In the genomic region with DNA sequence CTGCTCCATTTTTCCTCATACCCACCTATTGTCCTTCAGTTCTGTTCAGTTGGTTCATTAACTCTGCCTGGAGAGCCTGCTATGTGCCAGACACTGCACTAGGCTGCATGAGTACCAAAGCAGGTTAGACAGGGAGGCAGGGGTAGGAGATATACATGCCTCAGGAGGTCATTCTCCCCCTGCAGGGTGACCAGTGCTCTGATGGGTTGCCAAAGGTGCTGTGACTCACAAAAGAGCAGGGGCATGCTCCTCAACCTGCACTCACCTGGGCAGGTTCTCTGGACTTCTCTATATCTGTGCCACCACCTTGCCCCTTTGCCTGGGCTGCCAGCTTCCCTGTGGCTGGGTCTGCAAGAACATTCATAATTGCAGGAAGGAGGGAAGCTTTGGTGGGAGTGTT, we compare ENCODE assay signal across 1 cellular context.
TF ChIP-seq lines count a peak whose summit lies in the region.

No MANE protein-coding gene starts in this region.

TF ChIP-seq in H1, 55 proteins besides CTCF, POLR2A, EP300 and RAD21 (continued from another document):
- TF ChIP-seq, protein P1, sequence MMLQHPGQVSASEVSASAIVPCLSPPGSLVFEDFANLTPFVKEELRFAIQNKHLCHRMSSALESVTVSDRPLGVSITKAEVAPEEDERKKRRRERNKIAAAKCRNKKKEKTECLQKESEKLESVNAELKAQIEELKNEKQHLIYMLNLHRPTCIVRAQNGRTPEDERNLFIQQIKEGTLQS (IDR thresholded peaks at IDR 0.05; ENCODE audit: insufficient read depth, low read depth, low read length) = no peak
- TF ChIP-seq RXRA (IDR thresholded peaks at IDR 0.05; ENCODE audit: insufficient read depth, low read depth, low read length) = no peak
- no peak for TF ChIP-seq EZH2 (IDR thresholded peaks at IDR 0.05; ENCODE audit: low read depth, low read length, severe bottlenecking)
- TF ChIP-seq, protein P2, sequence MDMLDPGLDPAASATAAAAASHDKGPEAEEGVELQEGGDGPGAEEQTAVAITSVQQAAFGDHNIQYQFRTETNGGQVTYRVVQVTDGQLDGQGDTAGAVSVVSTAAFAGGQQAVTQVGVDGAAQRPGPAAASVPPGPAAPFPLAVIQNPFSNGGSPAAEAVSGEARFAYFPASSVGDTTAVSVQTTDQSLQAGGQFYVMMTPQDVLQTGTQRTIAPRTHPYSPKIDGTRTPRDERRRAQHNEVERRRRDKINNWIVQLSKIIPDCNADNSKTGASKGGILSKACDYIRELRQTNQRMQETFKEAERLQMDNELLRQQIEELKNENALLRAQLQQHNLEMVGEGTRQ (IDR thresholded peaks at IDR 0.05; ENCODE audit: low read length) = no peak
- TF ChIP-seq CBX8 (IDR thresholded peaks at IDR 0.05; ENCODE audit: borderline replicate concordance, low read depth, low read length) = no peak
- no peak for TF ChIP-seq KDM5A (IDR thresholded peaks at IDR 0.05; ENCODE audit: low read length)
- no peak for TF ChIP-seq TBP (IDR thresholded peaks at IDR 0.05; ENCODE audit: low read depth, low read length)
- TF ChIP-seq GTF2F1 (IDR thresholded peaks at IDR 0.05; ENCODE audit: borderline replicate concordance, low read depth, low read length) = no peak
- TF ChIP-seq TEAD4 (IDR thresholded peaks at IDR 0.05; ENCODE audit: low read depth, low read length) = no peak
- no peak for TF ChIP-seq CTBP2 (IDR thresholded peaks at IDR 0.05; ENCODE audit: borderline replicate concordance, insufficient read depth, insufficient read length, low read length)
- TF ChIP-seq TCF12 (IDR thresholded peaks at IDR 0.05; ENCODE audit: low read depth, low read length) = no peak
- TF ChIP-seq, protein P3, sequence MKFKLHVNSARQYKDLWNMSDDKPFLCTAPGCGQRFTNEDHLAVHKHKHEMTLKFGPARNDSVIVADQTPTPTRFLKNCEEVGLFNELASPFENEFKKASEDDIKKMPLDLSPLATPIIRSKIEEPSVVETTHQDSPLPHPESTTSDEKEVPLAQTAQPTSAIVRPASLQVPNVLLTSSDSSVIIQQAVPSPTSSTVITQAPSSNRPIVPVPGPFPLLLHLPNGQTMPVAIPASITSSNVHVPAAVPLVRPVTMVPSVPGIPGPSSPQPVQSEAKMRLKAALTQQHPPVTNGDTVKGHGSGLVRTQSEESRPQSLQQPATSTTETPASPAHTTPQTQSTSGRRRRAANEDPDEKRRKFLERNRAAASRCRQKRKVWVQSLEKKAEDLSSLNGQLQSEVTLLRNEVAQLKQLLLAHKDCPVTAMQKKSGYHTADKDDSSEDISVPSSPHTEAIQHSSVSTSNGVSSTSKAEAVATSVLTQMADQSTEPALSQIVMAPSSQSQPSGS (IDR thresholded peaks at IDR 0.05; ENCODE audit: low read length) = no peak
- no peak for TF ChIP-seq SIX5 (IDR thresholded peaks at IDR 0.05; ENCODE audit: low read depth, low read length)
- TF ChIP-seq RFX5 (IDR thresholded peaks at IDR 0.05; ENCODE audit: borderline replicate concordance, low read depth, low read length) = no peak
- no peak for TF ChIP-seq HDAC6 (IDR thresholded peaks at IDR 0.05; ENCODE audit: low read depth, low read length)
- TF ChIP-seq POLR2AphosphoS5 (IDR thresholded peaks at IDR 0.05; ENCODE audit: low read depth, low read length) = no peak
- TF ChIP-seq CHD1 (IDR thresholded peaks at IDR 0.05; ENCODE audit: low read depth, low read length) = no peak
- TF ChIP-seq, protein P4, sequence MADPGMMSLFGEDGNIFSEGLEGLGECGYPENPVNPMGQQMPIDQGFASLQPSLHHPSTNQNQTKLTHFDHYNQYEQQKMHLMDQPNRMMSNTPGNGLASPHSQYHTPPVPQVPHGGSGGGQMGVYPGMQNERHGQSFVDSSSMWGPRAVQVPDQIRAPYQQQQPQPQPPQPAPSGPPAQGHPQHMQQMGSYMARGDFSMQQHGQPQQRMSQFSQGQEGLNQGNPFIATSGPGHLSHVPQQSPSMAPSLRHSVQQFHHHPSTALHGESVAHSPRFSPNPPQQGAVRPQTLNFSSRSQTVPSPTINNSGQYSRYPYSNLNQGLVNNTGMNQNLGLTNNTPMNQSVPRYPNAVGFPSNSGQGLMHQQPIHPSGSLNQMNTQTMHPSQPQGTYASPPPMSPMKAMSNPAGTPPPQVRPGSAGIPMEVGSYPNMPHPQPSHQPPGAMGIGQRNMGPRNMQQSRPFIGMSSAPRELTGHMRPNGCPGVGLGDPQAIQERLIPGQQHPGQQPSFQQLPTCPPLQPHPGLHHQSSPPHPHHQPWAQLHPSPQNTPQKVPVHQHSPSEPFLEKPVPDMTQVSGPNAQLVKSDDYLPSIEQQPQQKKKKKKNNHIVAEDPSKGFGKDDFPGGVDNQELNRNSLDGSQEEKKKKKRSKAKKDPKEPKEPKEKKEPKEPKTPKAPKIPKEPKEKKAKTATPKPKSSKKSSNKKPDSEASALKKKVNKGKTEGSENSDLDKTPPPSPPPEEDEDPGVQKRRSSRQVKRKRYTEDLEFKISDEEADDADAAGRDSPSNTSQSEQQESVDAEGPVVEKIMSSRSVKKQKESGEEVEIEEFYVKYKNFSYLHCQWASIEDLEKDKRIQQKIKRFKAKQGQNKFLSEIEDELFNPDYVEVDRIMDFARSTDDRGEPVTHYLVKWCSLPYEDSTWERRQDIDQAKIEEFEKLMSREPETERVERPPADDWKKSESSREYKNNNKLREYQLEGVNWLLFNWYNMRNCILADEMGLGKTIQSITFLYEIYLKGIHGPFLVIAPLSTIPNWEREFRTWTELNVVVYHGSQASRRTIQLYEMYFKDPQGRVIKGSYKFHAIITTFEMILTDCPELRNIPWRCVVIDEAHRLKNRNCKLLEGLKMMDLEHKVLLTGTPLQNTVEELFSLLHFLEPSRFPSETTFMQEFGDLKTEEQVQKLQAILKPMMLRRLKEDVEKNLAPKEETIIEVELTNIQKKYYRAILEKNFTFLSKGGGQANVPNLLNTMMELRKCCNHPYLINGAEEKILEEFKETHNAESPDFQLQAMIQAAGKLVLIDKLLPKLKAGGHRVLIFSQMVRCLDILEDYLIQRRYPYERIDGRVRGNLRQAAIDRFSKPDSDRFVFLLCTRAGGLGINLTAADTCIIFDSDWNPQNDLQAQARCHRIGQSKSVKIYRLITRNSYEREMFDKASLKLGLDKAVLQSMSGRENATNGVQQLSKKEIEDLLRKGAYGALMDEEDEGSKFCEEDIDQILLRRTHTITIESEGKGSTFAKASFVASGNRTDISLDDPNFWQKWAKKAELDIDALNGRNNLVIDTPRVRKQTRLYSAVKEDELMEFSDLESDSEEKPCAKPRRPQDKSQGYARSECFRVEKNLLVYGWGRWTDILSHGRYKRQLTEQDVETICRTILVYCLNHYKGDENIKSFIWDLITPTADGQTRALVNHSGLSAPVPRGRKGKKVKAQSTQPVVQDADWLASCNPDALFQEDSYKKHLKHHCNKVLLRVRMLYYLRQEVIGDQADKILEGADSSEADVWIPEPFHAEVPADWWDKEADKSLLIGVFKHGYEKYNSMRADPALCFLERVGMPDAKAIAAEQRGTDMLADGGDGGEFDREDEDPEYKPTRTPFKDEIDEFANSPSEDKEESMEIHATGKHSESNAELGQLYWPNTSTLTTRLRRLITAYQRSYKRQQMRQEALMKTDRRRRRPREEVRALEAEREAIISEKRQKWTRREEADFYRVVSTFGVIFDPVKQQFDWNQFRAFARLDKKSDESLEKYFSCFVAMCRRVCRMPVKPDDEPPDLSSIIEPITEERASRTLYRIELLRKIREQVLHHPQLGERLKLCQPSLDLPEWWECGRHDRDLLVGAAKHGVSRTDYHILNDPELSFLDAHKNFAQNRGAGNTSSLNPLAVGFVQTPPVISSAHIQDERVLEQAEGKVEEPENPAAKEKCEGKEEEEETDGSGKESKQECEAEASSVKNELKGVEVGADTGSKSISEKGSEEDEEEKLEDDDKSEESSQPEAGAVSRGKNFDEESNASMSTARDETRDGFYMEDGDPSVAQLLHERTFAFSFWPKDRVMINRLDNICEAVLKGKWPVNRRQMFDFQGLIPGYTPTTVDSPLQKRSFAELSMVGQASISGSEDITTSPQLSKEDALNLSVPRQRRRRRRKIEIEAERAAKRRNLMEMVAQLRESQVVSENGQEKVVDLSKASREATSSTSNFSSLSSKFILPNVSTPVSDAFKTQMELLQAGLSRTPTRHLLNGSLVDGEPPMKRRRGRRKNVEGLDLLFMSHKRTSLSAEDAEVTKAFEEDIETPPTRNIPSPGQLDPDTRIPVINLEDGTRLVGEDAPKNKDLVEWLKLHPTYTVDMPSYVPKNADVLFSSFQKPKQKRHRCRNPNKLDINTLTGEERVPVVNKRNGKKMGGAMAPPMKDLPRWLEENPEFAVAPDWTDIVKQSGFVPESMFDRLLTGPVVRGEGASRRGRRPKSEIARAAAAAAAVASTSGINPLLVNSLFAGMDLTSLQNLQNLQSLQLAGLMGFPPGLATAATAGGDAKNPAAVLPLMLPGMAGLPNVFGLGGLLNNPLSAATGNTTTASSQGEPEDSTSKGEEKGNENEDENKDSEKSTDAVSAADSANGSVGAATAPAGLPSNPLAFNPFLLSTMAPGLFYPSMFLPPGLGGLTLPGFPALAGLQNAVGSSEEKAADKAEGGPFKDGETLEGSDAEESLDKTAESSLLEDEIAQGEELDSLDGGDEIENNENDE (IDR thresholded peaks at IDR 0.05; ENCODE audit: insufficient replicate concordance, low read length) = no peak
TF ChIP-seq in H1: peak in this region for 0.
